In genomic region chr16:2429771-2430663, GRCh38 we compare ENCODE assay signal across 8 cellular contexts. TPM values are rescaled to one million over a fixed set of nuclear protein-coding genes. Genes with fewer than 3 reads are reported as not detected.
DNase-seq lines count a peak whose midpoint lies in the region; ATAC-seq and TF ChIP-seq lines count a peak whose summit lies in the region.

No MANE protein-coding gene starts in this region.

- peak; percentile 7 for DNase-seq in NCI-H1105 treated with DMSO at 0.1 percent for 48 hours (lab: John Stamatoyannopoulos, UW)
- DNase-seq in NCI-H1105 (lab: John Stamatoyannopoulos, UW): no peak
- peak; percentile 49 for DNase-seq in SK-N-DZ (ENCODE audit: low spot score)
- DNase-seq in endothelial cell (ENCODE audit: low spot score): peak; percentile 44
- no peak for DNase-seq in HPDE6-E6E7 (ENCODE audit: extremely low spot score)
- DNase-seq in SKM-1 (lab: John Stamatoyannopoulos, UW; ENCODE audit: unreplicated experiment): no peak

- H3K9ac ChIP-seq in mucosa of rectum (ENCODE audit: low read depth in 1 of 2, low read length in 2 of 2): peak overlapping the region; percentile 56 to 78

- peaks cover 13% of the 10 kb centered on the region for H3K27me3 Mint-ChIP-seq in endothelial cell (ENCODE audit: unreplicated experiment)

- ATAC-seq in HG02840 (IDR thresholded peaks at IDR 0.05; ENCODE audit: low FRiP score, unreplicated experiment): peak; percentile 1

- peaks cover 2 to 3% of the 10 kb centered on the region in 2 donors for H3K36me3 ChIP-seq in mucosa of rectum (ENCODE audit: control insufficient read depth in 2 of 2, insufficient read depth in 2 of 2, low read length in 2 of 2)

- no peaks in the 10 kb centered on the region for H3K9me3 Mint-ChIP-seq in endothelial cell (ENCODE audit: unreplicated experiment)

- peaks cover 11% of the 10 kb centered on the region for H3K36me3 Mint-ChIP-seq in endothelial cell (ENCODE audit: low read depth, unreplicated experiment)

- peak overlapping the region; percentile 73 to 79 for H3K4me3 ChIP-seq in mucosa of rectum (ENCODE audit: low read length in 2 of 2)

- no peak for TF ChIP-seq CTCF in endothelial cell (IDR thresholded peaks at IDR 0.05; ENCODE audit: unreplicated experiment)

- peaks cover 14% of the 10 kb centered on the region for H3K4me1 Mint-ChIP-seq in endothelial cell (ENCODE audit: unreplicated experiment)

- no peaks in the 10 kb centered on the region for H3K9me3 ChIP-seq in mucosa of rectum (ENCODE audit: control insufficient read depth in 2 of 2, low read length in 2 of 2)

- H3K27me3 ChIP-seq in mucosa of rectum (ENCODE audit: control insufficient read depth in 2 of 2, insufficient read depth in 2 of 2, low read length in 2 of 2): no peaks in the 10 kb centered on the region

- no peak overlapping the region for H3K27ac ChIP-seq in mucosa of rectum (ENCODE audit: low read depth in 2 of 2, low read length in 2 of 2)

- peaks cover 12 to 17% of the 10 kb centered on the region in 2 donors for H3K4me1 ChIP-seq in mucosa of rectum (ENCODE audit: control insufficient read depth in 2 of 2, insufficient read depth in 2 of 2, low read length in 2 of 2)

- peak overlapping the region; percentile 72 for H3K27ac Mint-ChIP-seq in endothelial cell (ENCODE audit: unreplicated experiment)

- peak overlapping the region; percentile 91 for H3K4me3 Mint-ChIP-seq in endothelial cell (ENCODE audit: unreplicated experiment)

RNA-seq across cellular contexts. Expression of gene CCNF, which starts 0.8 kb away (rescaled TPM):
- 56.4 and 70.1 TPM in 2 replicates for polyA plus RNA-seq in SK-N-DZ (2014; cell fraction: cytosol; rRNA removed)
- 58.5 and 63.8 TPM in 2 replicates for polyA plus RNA-seq in SK-N-DZ (2014; cell fraction: nucleus; rRNA removed)
- 30.2 TPM for total RNA-seq in endothelial cell (ENCODE audit: unreplicated experiment)

RNA-seq across cellular contexts. Expression of gene TEDC2, which starts 29.9 kb away (rescaled TPM):
- 86.3 and 92.3 TPM in 2 replicates for polyA plus RNA-seq in SK-N-DZ (2014; cell fraction: cytosol; rRNA removed)
- 407 TPM in 2 replicates for polyA plus RNA-seq in SK-N-DZ (2014; cell fraction: nucleus; rRNA removed)
- total RNA-seq in endothelial cell (ENCODE audit: unreplicated experiment): 9.1 TPM

RNA-seq across cellular contexts. Expression of gene NTN3, which starts 41.1 kb away (rescaled TPM):
- polyA plus RNA-seq in SK-N-DZ (2014; cell fraction: cytosol; rRNA removed): 9.0 and 10.7 TPM in 2 replicates
- 14.6 and 17.0 TPM in 2 replicates for polyA plus RNA-seq in SK-N-DZ (2014; cell fraction: nucleus; rRNA removed)
- total RNA-seq in endothelial cell (ENCODE audit: unreplicated experiment): not detected

RNA-seq across cellular contexts. Expression of gene TBC1D24, which starts 44.9 kb away (rescaled TPM):
- polyA plus RNA-seq in SK-N-DZ (2014; cell fraction: cytosol; rRNA removed): 13.5 and 17.0 TPM in 2 replicates
- polyA plus RNA-seq in SK-N-DZ (2014; cell fraction: nucleus; rRNA removed): 19.9 and 29.5 TPM in 2 replicates
- total RNA-seq in endothelial cell (ENCODE audit: unreplicated experiment): 17.3 TPM

Comparison
In these comparisons a context has a peak if more than half of its experiments do, and no peak if none do; other contexts are left out.
1. DNase-seq: peak in NCI-H1105 treated with DMSO at 0.1 percent for 48 hours (single experiment), SK-N-DZ (single experiment) and endothelial cell (single experiment); none in NCI-H1105 (single experiment), HPDE6-E6E7 (single experiment) and SKM-1 (single experiment).